27 cellular contexts compared by ENCODE assay signal in the genomic region with DNA sequence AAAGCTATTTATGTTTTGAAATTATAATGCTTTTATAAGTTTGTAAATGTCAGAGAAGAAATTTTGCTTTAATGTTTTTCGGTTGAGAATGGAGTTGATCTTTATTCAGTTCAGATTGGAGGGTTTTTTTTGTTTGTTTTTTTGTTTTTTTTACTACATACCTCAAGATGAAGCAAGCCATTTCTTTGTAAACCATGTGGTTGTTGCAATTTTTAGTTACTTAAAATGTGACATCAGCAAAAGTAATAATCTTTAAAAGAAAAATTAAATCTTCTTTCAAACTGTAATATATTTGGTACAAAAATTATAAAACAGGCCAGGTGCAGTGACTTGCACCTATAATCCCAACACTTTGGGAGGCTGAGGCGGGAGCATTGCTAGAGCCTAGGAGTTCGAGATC.
DNase-seq lines count a peak whose midpoint lies in the region; ATAC-seq and TF ChIP-seq lines count a peak whose summit lies in the region.
"Had no signal": no experiment of that assay in that cellular context is flagged by ENCODE, and none has a peak within 500 bp of the region (broad histone marks: within the 10 kb centered on the region; RNA-seq: fewer than 3 reads in every experiment).

No MANE protein-coding gene starts in this region.

- H3K27me3 Mint-ChIP-seq in activated CD4-positive, alpha-beta T cell treated with anti-CD3 and anti-CD28 coated beads, Interleukin-2, amount 10 ng/mL, durations not matched to agents 7 days and 5 days = no peaks in the 10 kb centered on the region
- H3K27me3 Mint-ChIP-seq in HFFc6 (ENCODE audit: insufficient read depth) = peaks cover 2% of the 10 kb centered on the region
- H3K27me3 Mint-ChIP-seq in naive thymus-derived CD8-positive, alpha-beta T cell = no peaks in the 10 kb centered on the region

- H3K36me3 Mint-ChIP-seq in activated CD4-positive, alpha-beta T cell treated with anti-CD3 and anti-CD28 coated beads, Interleukin-2, amount 10 ng/mL, durations not matched to agents 7 days and 5 days (ENCODE audit: low read depth) = peaks cover 71% of the 10 kb centered on the region
- peaks cover 8% of the 10 kb centered on the region for H3K36me3 Mint-ChIP-seq in HFFc6 (ENCODE audit: low read depth)
- H3K36me3 Mint-ChIP-seq in naive thymus-derived CD8-positive, alpha-beta T cell = peaks cover 5 to 74% (median 18%) of the 10 kb centered on the region in 3 donors

- H3K27me3 ChIP-seq in adipocyte (replicated peaks; ENCODE audit: control insufficient read depth, insufficient read depth, low read length) = no peaks in the 10 kb centered on the region
- H3K27me3 ChIP-seq: esophagus muscularis mucosa, left lung, SJSA1, vagina had no signal

- H3K27ac Mint-ChIP-seq in activated CD4-positive, alpha-beta T cell treated with anti-CD3 and anti-CD28 coated beads, Interleukin-2, amount 10 ng/mL, durations not matched to agents 7 days and 5 days = peak overlapping the region; percentile 54
- peak overlapping the region; percentile 45; the same call in 1 of the 2 replicates for H3K27ac Mint-ChIP-seq in HFFc6
- H3K27ac Mint-ChIP-seq in naive thymus-derived CD8-positive, alpha-beta T cell = peak overlapping the region; percentile 52 to 100 (median 88)

- no peak for DNase-seq in activated CD4-positive, alpha-beta T cell treated with anti-CD3 and anti-CD28 coated beads, Interleukin-2, amount 10 ng/mL, durations not matched to agents 7 days and 5 days
- no peak for DNase-seq in activated CD4-positive, alpha-beta T cell treated with anti-CD3 and anti-CD28 coated beads, Interleukin-2, amount 50 U/mL, for 4 hours
- no peak for DNase-seq in HFFc6
- peak; percentile 74 for DNase-seq in adipocyte (ENCODE audit: low read depth)
- no peak for DNase-seq in naive thymus-derived CD8-positive, alpha-beta T cell
- DNase-seq in hippocampal formation (lab: John Stamatoyannopoulos, UW) = no peak
- DNase-seq in NCI-H2081 treated with DMSO at 0.1 percent for 48 hours (lab: John Stamatoyannopoulos, UW) = no peak
- DNase-seq: activated CD4-positive, CD25-positive, alpha-beta regulatory T cell treated with anti-CD3 and anti-CD28 coated beads, Interleukin-2, amount 50 U/mL, for 72 hours; C1 segment of cervical spinal cord; central memory CD4-positive, alpha-beta T cell; DMS153; effector CD4-positive, alpha-beta T cell; GF-D8; glutamatergic neuron; left lung; midbrain; NCI-H1694; NCI-H345; small intestine; stimulated activated CD4-positive, alpha-beta T cell treated with anti-CD3 and anti-CD28 coated beads, Interleukin-4, amount 100 ng/mL, for 24 hours; T-helper 9 cell had no signal

- H3K4me1 Mint-ChIP-seq in activated CD4-positive, alpha-beta T cell treated with anti-CD3 and anti-CD28 coated beads, Interleukin-2, amount 10 ng/mL, durations not matched to agents 7 days and 5 days = peaks cover 79% of the 10 kb centered on the region
- H3K4me1 Mint-ChIP-seq in HFFc6 (ENCODE audit: low read depth) = peaks cover 36% of the 10 kb centered on the region
- peaks cover 36 to 84% (median 83%) of the 10 kb centered on the region in 4 donors for H3K4me1 Mint-ChIP-seq in naive thymus-derived CD8-positive, alpha-beta T cell

- H3K4me3 Mint-ChIP-seq in activated CD4-positive, alpha-beta T cell treated with anti-CD3 and anti-CD28 coated beads, Interleukin-2, amount 10 ng/mL, durations not matched to agents 7 days and 5 days = no peak overlapping the region
- H3K4me3 Mint-ChIP-seq in HFFc6 = no peak overlapping the region
- peak overlapping the region in 6 of 10 donors; percentile 7 to 53 (median 38) for H3K4me3 Mint-ChIP-seq in naive thymus-derived CD8-positive, alpha-beta T cell

- POLR2A ChIA-PET in activated CD4-positive, alpha-beta T cell treated with anti-CD3 and anti-CD28 coated beads, Interleukin-2, amount 10 ng/mL, durations not matched to agents 7 days and 5 days (lab: Charles Lee) = interaction anchor here (0.5 kb wide), 1 partner anchor 93 kb away, joined by 8 read pairs; no protein-coding TSS in a partner anchor
- POLR2A ChIA-PET in naive thymus-derived CD8-positive, alpha-beta T cell (lab: Charles Lee) = interaction anchor here (0.6 to 1.1 kb wide), 3 partner anchors 77 to 168 kb away, joined by 3 to 6 read pairs (median 4); no protein-coding TSS in a partner anchor

- no peak for TF ChIP-seq CTCF in HFFc6 (IDR thresholded peaks at IDR 0.05)

- no peaks in the 10 kb centered on the region for H3K36me3 ChIP-seq in adipocyte (ENCODE audit: control insufficient read depth, insufficient read depth, low read length, severe bottlenecking)
- H3K36me3 ChIP-seq: esophagus muscularis mucosa had no signal

- H3K9ac ChIP-seq in adipocyte (ENCODE audit: low read length) = no peak overlapping the region

- CTCF ChIA-PET in activated CD4-positive, alpha-beta T cell treated with anti-CD3 and anti-CD28 coated beads, Interleukin-2, amount 10 ng/mL, durations not matched to agents 7 days and 5 days (lab: Charles Lee) = interaction anchor here (1.2 to 2.3 kb wide), 2 partner anchors 16 to 28 kb away, joined by 3 to 11 read pairs; no protein-coding TSS in a partner anchor

- H3K9me3 ChIP-seq in adipocyte (ENCODE audit: control insufficient read depth, low read length) = no peaks in the 10 kb centered on the region
- H3K9me3 ChIP-seq: esophagus muscularis mucosa, SJSA1, vagina had no signal

- peaks cover 12% of the 10 kb centered on the region for H3K4me1 ChIP-seq in adipocyte (ENCODE audit: control insufficient read depth, insufficient read depth, low read length)
- H3K4me1 ChIP-seq: esophagus muscularis mucosa, vagina had no signal

- no peak overlapping the region for H3K4me3 ChIP-seq in adipocyte (ENCODE audit: low read length)
- H3K4me3 ChIP-seq: esophagus muscularis mucosa, left lung, SJSA1, vagina had no signal

- peaks cover 5% of the 10 kb centered on the region for H3K9me3 Mint-ChIP-seq in activated CD4-positive, alpha-beta T cell treated with anti-CD3 and anti-CD28 coated beads, Interleukin-2, amount 10 ng/mL, durations not matched to agents 7 days and 5 days
- no peaks in the 10 kb centered on the region for H3K9me3 Mint-ChIP-seq in HFFc6
- peaks cover 0 to 3% (median 0%) of the 10 kb centered on the region in 9 donors for H3K9me3 Mint-ChIP-seq in naive thymus-derived CD8-positive, alpha-beta T cell

- no peak for ATAC-seq in naive thymus-derived CD8-positive, alpha-beta T cell
- no peak for ATAC-seq in GM21717 (IDR thresholded peaks at IDR 0.05; ENCODE audit: unreplicated experiment)
- ATAC-seq: HepG2, left lung, Panc1 had no signal

Comparison
In these comparisons a context has a peak if more than half of its experiments do, and no peak if none do; other contexts are left out.
1. H3K4me3 Mint-ChIP-seq: peak in naive thymus-derived CD8-positive, alpha-beta T cell (6 of 10); none in activated CD4-positive, alpha-beta T cell treated with anti-CD3 and anti-CD28 coated beads, Interleukin-2, amount 10 ng/mL, durations not matched to agents 7 days and 5 days (single experiment) and HFFc6 (single experiment).
2. Peak in every context shown above with its lines, with median percentiles within 50 percentile points of each other: H3K27ac Mint-ChIP-seq.